In the genomic region with DNA sequence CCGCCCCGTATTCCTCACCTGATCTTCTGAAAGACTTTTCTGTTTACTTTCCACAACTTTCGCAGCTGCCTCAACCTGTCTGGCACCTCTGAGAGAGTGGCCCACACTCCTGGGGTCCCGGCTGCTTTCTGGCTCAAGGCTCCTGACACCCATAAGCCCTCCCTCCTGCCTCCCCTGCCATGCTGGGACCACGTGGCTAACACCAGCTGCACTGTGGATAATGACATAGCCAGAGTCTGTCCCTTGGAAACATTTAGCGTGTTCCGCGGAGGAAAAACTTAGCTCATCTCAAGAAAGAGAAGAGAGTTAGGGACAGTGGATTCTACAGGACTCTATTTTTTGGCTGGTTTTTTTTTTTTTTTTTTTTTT, we compare ENCODE assay signal across 1 cellular context.
TF ChIP-seq lines count a peak whose summit lies in the region.

No MANE protein-coding gene starts in this region.

TF ChIP-seq in K562, 482 proteins besides CTCF, POLR2A, EP300 and RAD21 (continued from another document):
- TF ChIP-seq FOXP4 (CRISPR knock-in tag; IDR thresholded peaks at IDR 0.05; ENCODE audit: borderline replicate concordance) (no peak), ZNF785 (CRISPR knock-in tag; IDR thresholded peaks at IDR 0.05) (no peak), CHD1 (IDR thresholded peaks at IDR 0.05; ENCODE audit: low read length) (no peak), ZNF165 (CRISPR knock-in tag; IDR thresholded peaks at IDR 0.05; ENCODE audit: borderline replicate concordance) (no peak), NELFE (IDR thresholded peaks at IDR 0.05; ENCODE audit: insufficient read depth, insufficient read length) (no peak), BRD9 (IDR thresholded peaks at IDR 0.05; ENCODE audit: low read depth, partially characterized antibody) (no peak), HMGN3 (IDR thresholded peaks at IDR 0.05; ENCODE audit: borderline replicate concordance, extremely low read depth, insufficient read length, low read depth, low read length) (no peak), SMARCA4 (IDR thresholded peaks at IDR 0.05) (no peak), TEAD1 (CRISPR knock-in tag; IDR thresholded peaks at IDR 0.05) (no peak), REST (CRISPR knock-in tag; IDR thresholded peaks at IDR 0.05; ENCODE audit: low read depth) (no peak), CHD4 (IDR thresholded peaks at IDR 0.05; ENCODE audit: insufficient read depth, insufficient replicate concordance, low read depth, low read length, poor library complexity, severe bottlenecking) (no peak)
- TF ChIP-seq, protein P1, sequence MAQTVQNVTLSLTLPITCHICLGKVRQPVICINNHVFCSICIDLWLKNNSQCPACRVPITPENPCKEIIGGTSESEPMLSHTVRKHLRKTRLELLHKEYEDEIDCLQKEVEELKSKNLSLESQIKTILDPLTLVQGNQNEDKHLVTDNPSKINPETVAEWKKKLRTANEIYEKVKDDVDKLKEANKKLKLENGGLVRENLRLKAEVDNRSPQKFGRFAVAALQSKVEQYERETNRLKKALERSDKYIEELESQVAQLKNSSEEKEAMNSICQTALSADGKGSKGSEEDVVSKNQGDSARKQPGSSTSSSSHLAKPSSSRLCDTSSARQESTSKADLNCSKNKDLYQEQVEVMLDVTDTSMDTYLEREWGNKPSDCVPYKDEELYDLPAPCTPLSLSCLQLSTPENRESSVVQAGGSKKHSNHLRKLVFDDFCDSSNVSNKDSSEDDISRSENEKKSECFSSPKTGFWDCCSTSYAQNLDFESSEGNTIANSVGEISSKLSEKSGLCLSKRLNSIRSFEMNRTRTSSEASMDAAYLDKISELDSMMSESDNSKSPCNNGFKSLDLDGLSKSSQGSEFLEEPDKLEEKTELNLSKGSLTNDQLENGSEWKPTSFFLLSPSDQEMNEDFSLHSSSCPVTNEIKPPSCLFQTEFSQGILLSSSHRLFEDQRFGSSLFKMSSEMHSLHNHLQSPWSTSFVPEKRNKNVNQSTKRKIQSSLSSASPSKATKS (CRISPR knock-in tag; IDR thresholded peaks at IDR 0.05), result no peak
- TF ChIP-seq, protein P2, sequence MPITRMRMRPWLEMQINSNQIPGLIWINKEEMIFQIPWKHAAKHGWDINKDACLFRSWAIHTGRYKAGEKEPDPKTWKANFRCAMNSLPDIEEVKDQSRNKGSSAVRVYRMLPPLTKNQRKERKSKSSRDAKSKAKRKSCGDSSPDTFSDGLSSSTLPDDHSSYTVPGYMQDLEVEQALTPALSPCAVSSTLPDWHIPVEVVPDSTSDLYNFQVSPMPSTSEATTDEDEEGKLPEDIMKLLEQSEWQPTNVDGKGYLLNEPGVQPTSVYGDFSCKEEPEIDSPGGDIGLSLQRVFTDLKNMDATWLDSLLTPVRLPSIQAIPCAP (CRISPR knock-in tag; IDR thresholded peaks at IDR 0.05; ENCODE audit: borderline replicate concordance), result no peak
- TF ChIP-seq, protein P3, sequence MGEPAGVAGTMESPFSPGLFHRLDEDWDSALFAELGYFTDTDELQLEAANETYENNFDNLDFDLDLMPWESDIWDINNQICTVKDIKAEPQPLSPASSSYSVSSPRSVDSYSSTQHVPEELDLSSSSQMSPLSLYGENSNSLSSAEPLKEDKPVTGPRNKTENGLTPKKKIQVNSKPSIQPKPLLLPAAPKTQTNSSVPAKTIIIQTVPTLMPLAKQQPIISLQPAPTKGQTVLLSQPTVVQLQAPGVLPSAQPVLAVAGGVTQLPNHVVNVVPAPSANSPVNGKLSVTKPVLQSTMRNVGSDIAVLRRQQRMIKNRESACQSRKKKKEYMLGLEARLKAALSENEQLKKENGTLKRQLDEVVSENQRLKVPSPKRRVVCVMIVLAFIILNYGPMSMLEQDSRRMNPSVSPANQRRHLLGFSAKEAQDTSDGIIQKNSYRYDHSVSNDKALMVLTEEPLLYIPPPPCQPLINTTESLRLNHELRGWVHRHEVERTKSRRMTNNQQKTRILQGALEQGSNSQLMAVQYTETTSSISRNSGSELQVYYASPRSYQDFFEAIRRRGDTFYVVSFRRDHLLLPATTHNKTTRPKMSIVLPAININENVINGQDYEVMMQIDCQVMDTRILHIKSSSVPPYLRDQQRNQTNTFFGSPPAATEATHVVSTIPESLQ (CRISPR knock-in tag; IDR thresholded peaks at IDR 0.05), result no peak
